1 cellular context compared by ENCODE assay signal in the genomic region with DNA sequence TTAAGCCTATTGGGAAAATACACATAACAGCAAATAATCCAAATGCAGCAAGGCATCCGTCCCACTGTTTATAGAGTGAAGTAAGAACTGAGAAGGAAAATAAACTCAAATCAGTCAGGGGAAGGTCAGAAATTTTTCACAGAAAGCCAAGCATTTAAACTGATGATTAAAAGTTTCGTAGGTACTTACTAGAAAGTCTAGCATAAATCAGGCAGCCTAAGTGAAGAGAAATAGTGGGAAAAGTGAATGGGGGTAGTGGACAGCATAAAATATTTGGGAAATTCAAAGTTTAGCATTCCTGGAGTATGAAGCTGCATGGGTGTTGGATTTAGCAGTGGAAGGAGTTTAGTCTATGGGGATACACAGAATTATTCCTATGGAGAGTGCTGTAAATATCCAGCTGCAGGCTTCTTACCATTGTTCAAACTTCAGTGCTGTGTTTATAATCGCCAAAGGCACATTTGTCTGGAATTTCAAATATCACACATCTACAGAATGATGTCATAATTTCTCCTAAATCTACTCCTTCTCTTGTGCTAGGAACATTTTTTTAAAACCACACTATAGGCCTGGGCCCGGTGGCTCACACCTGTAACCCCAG.
TF ChIP-seq lines count a peak whose summit lies in the region.

No MANE protein-coding gene starts in this region.

TF ChIP-seq in HepG2, 621 proteins besides CTCF, POLR2A, EP300 and RAD21 (continued from another document):
- TF ChIP-seq, protein P1, sequence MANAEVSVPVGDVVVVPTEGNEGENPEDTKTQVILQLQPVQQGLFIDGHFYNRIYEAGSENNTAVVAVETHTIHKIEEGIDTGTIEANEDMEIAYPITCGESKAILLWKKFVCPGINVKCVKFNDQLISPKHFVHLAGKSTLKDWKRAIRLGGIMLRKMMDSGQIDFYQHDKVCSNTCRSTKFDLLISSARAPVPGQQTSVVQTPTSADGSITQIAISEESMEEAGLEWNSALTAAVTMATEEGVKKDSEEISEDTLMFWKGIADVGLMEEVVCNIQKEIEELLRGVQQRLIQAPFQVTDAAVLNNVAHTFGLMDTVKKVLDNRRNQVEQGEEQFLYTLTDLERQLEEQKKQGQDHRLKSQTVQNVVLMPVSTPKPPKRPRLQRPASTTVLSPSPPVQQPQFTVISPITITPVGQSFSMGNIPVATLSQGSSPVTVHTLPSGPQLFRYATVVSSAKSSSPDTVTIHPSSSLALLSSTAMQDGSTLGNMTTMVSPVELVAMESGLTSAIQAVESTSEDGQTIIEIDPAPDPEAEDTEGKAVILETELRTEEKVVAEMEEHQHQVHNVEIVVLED (CRISPR knock-in tag; IDR thresholded peaks at IDR 0.05; ENCODE audit: borderline replicate concordance) = no peak
